Comparison of ENCODE assay signal across 27 cellular contexts in genomic region chr9:109062543-109062942, GRCh38.
"Had no signal": no experiment of that assay in that cellular context is flagged by ENCODE, and none has a peak within 500 bp of the region (broad histone marks: within the 10 kb centered on the region; RNA-seq: fewer than 3 reads in every experiment).

No MANE protein-coding gene starts in this region.

- H3K36me3 ChIP-seq: uterus had no signal

- ATAC-seq: activated CD8-positive, alpha-beta T cell treated with anti-CD3 and anti-CD28 coated beads, Interleukin-2, amount 10 ng/mL, durations not matched to agents 7 days and 5 days; activated T-helper 17 cell treated with anti-CD3 and anti-CD28 coated beads, Interleukin-2, amount 50 U/mL, for 72 hours; esophagus mucosa; gastroesophageal sphincter; left ventricle myocardium superior; naive thymus-derived CD8-positive, alpha-beta T cell; psoas muscle; stimulated activated memory B cell treated with anti-CD40 and anti-IgM and Interleukin-4, amounts not matched to agents 10 μg/mL and 1 μg/mL and 100 μg/mL, for 72 hours had no signal

- H3K4me3 ChIP-seq: adrenal gland, ascending aorta, gastroesophageal sphincter, psoas muscle, right atrium auricular region, skin epidermis, stomach, suprapubic skin, transverse colon, uterus had no signal

- DNase-seq: activated CD4-positive, alpha-beta T cell treated with anti-CD3 and anti-CD28 coated beads for 1 hour; activated CD4-positive, alpha-beta T cell treated with anti-CD3 and anti-CD28 coated beads, Interleukin-2, amount 50 U/mL, for 1 hour; activated CD8-positive, alpha-beta T cell treated with anti-CD3 and anti-CD28 coated beads, Interleukin-2, amount 10 ng/mL, durations not matched to agents 7 days and 5 days; activated T-cell treated with anti-CD3 and anti-CD28 coated beads, Interleukin-2, amount 50 U/mL, for 1 hour; adrenal gland; central memory CD4-positive, alpha-beta T cell; effector memory CD4-positive, alpha-beta T cell; head of caudate nucleus; left ventricle myocardium superior; mammary epithelial cell; naive thymus-derived CD8-positive, alpha-beta T cell; psoas muscle; stimulated activated CD4-positive, alpha-beta T cell treated with anti-CD3 and anti-CD28 coated beads, Interleukin-2, amount 100 ng/mL, for 24 hours; stomach; transverse colon; uterus; WERI-Rb-1 had no signal

- H3K9me3 ChIP-seq: adrenal gland, ascending aorta, gastroesophageal sphincter, psoas muscle, right atrium auricular region, stomach, suprapubic skin, transverse colon, uterus had no signal

- H3K27me3 ChIP-seq: adrenal gland, ascending aorta, gastroesophageal sphincter, right atrium auricular region, stomach, suprapubic skin, transverse colon, uterus had no signal

- H3K27ac ChIP-seq: adrenal gland, ascending aorta, gastroesophageal sphincter, psoas muscle, right atrium auricular region, skin epidermis, stomach, suprapubic skin, transverse colon, uterus, WERI-Rb-1 had no signal

- FAIRE-seq: colon, islet of Langerhans had no signal

- H3K4me1 ChIP-seq: adrenal gland, ascending aorta, gastroesophageal sphincter, psoas muscle, right atrium auricular region, suprapubic skin, uterus had no signal
